10 cellular contexts compared by ENCODE assay signal in the genomic region with DNA sequence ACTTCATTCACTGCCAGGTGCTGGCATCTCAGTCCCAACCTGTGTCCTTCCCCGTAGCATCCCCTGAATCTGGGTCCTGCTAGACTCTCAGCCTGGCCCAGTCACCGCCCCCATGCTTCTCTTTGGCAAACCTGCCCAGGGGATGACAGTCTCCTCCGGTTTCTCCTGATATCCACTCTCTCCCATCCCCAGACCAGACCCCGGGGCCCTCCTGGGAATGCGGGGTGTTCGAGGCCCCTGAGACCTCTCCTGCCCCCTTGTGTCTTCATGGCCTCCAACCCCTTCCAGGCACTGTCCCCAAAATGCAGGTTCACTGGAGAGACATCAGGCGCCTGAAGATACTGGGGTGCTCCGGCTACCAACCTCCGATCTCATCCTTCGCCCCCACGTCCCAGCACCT. TPM values are rescaled to one million over a fixed set of nuclear protein-coding genes. Genes with fewer than 3 reads are reported as not detected.
A peak's percentile ranks its signal among the peaks of the same experiment; 100 is the strongest.
DNase-seq lines count a peak whose midpoint lies in the region; ATAC-seq, FAIRE-seq and TF ChIP-seq lines count a peak whose summit lies in the region.
"Had no signal": no experiment of that assay in that cellular context is flagged by ENCODE, and none has a peak within 500 bp of the region (broad histone marks: within the 10 kb centered on the region; RNA-seq: fewer than 3 reads in every experiment).

No MANE protein-coding gene starts in this region.

- peak overlapping the region; percentile 64 for H3K4me3 Mint-ChIP-seq in activated naive CD4-positive, alpha-beta T cell treated with anti-CD3 and anti-CD28 coated beads for 36 hours

- intact Hi-C loops in activated naive CD4-positive, alpha-beta T cell treated with anti-CD3 and anti-CD28 coated beads for 36 hours (cut with micrococcal nuclease) = no loop called here

- H3K9me3 Mint-ChIP-seq in activated naive CD4-positive, alpha-beta T cell treated with anti-CD3 and anti-CD28 coated beads for 36 hours = no peaks in the 10 kb centered on the region

- no peak for FAIRE-seq in RCC 7860 (lab: Jason Lieb, UNC)

- no peak overlapping the region for H2AFZ ChIP-seq in smooth muscle cell (ENCODE audit: low read depth)

- H3K27me3 Mint-ChIP-seq in activated naive CD4-positive, alpha-beta T cell treated with anti-CD3 and anti-CD28 coated beads for 36 hours (ENCODE audit: low read depth) = peaks cover under 1% of the 10 kb centered on the region

- no peak overlapping the region for H3K9ac ChIP-seq in smooth muscle cell (ENCODE audit: low read depth)

- H3K4me2 ChIP-seq in smooth muscle cell = peak overlapping the region; percentile 81

- no peak for ATAC-seq in HG03039 (IDR thresholded peaks at IDR 0.05; ENCODE audit: unreplicated experiment)

- H3K27ac Mint-ChIP-seq in activated naive CD4-positive, alpha-beta T cell treated with anti-CD3 and anti-CD28 coated beads for 36 hours = no peak overlapping the region

- H3K4me3 ChIP-seq in WI38 (ENCODE audit: low read depth, low read length) (peak overlapping the region; percentile 63), fibroblast of the aortic adventitia (ENCODE audit: low read depth, low read length) (peak overlapping the region; percentile 51), smooth muscle cell (peak overlapping the region; percentile 39)
- H3K4me3 ChIP-seq: adrenal gland had no signal

- H4K20me1 ChIP-seq in smooth muscle cell (ENCODE audit: low read depth) = no peaks in the 10 kb centered on the region

- peaks cover 12% of the 10 kb centered on the region for H3K4me1 Mint-ChIP-seq in activated naive CD4-positive, alpha-beta T cell treated with anti-CD3 and anti-CD28 coated beads for 36 hours (ENCODE audit: low read depth)

- H3F3A ChIP-seq in smooth muscle cell (ENCODE audit: low read depth) = no peaks in the 10 kb centered on the region

- H3K9me3 ChIP-seq in smooth muscle cell (replicated peaks; ENCODE audit: low read depth) = no peaks in the 10 kb centered on the region
- H3K9me3 ChIP-seq: adrenal gland had no signal

- H3K27me3 ChIP-seq in smooth muscle cell (ENCODE audit: low read depth) = peaks cover 20% of the 10 kb centered on the region

- H3K27ac ChIP-seq in smooth muscle cell (ENCODE audit: low read depth) = no peak overlapping the region
- H3K27ac ChIP-seq: adrenal gland had no signal

- H3K36me3 Mint-ChIP-seq in activated naive CD4-positive, alpha-beta T cell treated with anti-CD3 and anti-CD28 coated beads for 36 hours (ENCODE audit: low read depth) = no peaks in the 10 kb centered on the region

- H3K4me1 ChIP-seq in smooth muscle cell (ENCODE audit: low read depth) = no peaks in the 10 kb centered on the region
- H3K4me1 ChIP-seq: adrenal gland had no signal

- 59% methylated on average over 7 of the region's 11 CpGs for WGBS in smooth muscle cell (ENCODE audit: low lambda C conversion rate)

- DNase-seq in activated naive CD4-positive, alpha-beta T cell treated with anti-CD3 and anti-CD28 coated beads for 36 hours = no peak
- DNase-seq in activated naive CD4-positive, alpha-beta T cell treated with Interleukin-2 at 50 U/mL for 16 hours = no peak
- DNase-seq in fibroblast of the aortic adventitia (ENCODE audit: low read depth) (no peak), smooth muscle cell (lab: John Stamatoyannopoulos, UW; ENCODE audit: unreplicated experiment) (no peak), RCC 7860 (ENCODE audit: low spot score) (no peak), AG08396 (ENCODE audit: low spot score) (no peak)
- DNase-seq: adrenal gland, foreskin melanocyte had no signal

- CTCF ChIA-PET in activated naive CD4-positive, alpha-beta T cell treated with anti-CD3 and anti-CD28 coated beads for 36 hours (lab: Charles Lee) = no interaction called here

- TF ChIP-seq CTCF in WI38 (IDR thresholded peaks at IDR 0.05; ENCODE audit: low read depth, low read length) (0 out of 2 replicates have a peak, but pooled peaks have one; percentile 18), fibroblast of the aortic adventitia (IDR thresholded peaks at IDR 0.05; ENCODE audit: insufficient read depth, low read length) (peak; percentile 7), smooth muscle cell (IDR thresholded peaks at IDR 0.05; ENCODE audit: borderline replicate concordance, insufficient read depth, poor library complexity, severe bottlenecking) (no peak)

- H3K36me3 ChIP-seq in smooth muscle cell (ENCODE audit: low read depth) = no peaks in the 10 kb centered on the region
- H3K36me3 ChIP-seq: adrenal gland had no signal

- H3K79me2 ChIP-seq in smooth muscle cell (ENCODE audit: low read depth) = no peaks in the 10 kb centered on the region

RNA-seq across cellular contexts. Expression of a gene that starts 0.5 kb away (rescaled TPM):
- total RNA-seq in activated naive CD4-positive, alpha-beta T cell treated with anti-CD3 and anti-CD28 coated beads for 36 hours = under 1 TPM; 0.69 to 0.72 TPM
- total RNA-seq in fibroblast of the aortic adventitia (ENCODE audit: low replicate concordance) (2.1 and 2.3 TPM in 2 replicates), smooth muscle cell (0.72 and 1.4 TPM in 2 replicates)
- polyA plus RNA-seq in smooth muscle cell = 1.0 and 2.1 TPM in 2 replicates

RNA-seq across cellular contexts. Expression of a gene that starts 23.5 kb away (rescaled TPM):
- total RNA-seq in activated naive CD4-positive, alpha-beta T cell treated with anti-CD3 and anti-CD28 coated beads for 36 hours = 10 to 100 TPM; 32.9 to 38.0 TPM
- total RNA-seq in fibroblast of the aortic adventitia (ENCODE audit: low replicate concordance) = 24.2 and 29.7 TPM in 2 replicates
- total RNA-seq in smooth muscle cell = 14.4 and 23.1 TPM in 2 replicates
- 50.6 and 60.2 TPM in 2 replicates for polyA plus RNA-seq in smooth muscle cell

RNA-seq across cellular contexts. Expression of a gene that starts 24.9 kb away (rescaled TPM):
- total RNA-seq in activated naive CD4-positive, alpha-beta T cell treated with anti-CD3 and anti-CD28 coated beads for 36 hours = under 1 TPM; 0.69 to 0.98 TPM
- 15.5 and 60.9 TPM in 2 replicates for total RNA-seq in fibroblast of the aortic adventitia (ENCODE audit: low replicate concordance)
- 5.5 and 10.8 TPM in 2 replicates for total RNA-seq in smooth muscle cell
- 15.1 and 15.5 TPM in 2 replicates for polyA plus RNA-seq in smooth muscle cell

RNA-seq across cellular contexts. Expression of a gene that starts 52.3 kb away (rescaled TPM):
- 10 to 100 TPM; 14.3 to 14.6 TPM for total RNA-seq in activated naive CD4-positive, alpha-beta T cell treated with anti-CD3 and anti-CD28 coated beads for 36 hours
- total RNA-seq in fibroblast of the aortic adventitia (ENCODE audit: low replicate concordance) (1.6 and 5.3 TPM in 2 replicates), smooth muscle cell (1.9 and 2.9 TPM in 2 replicates)
- 1.2 and 3.3 TPM in 2 replicates for polyA plus RNA-seq in smooth muscle cell
